Comparison of ENCODE assay signal across 20 cellular contexts in the genomic region with DNA sequence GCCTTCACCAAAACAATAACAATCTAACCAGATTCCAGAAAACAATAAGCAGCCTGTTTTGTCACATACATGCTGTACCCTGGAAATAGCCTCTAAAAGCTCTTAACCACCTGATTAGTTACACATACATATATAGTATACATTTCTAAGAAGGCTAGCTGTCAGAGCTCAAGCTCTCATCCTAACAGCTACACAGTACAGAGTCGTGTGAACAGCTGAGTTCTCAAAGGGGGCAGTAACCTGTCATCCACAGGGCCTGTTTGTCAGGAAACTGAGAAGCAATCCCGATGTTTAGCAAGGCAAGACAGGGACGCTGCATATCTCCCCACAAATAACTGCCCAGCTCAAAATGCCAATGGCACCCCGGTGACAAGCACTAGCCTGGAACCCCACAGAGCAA. TPM values are rescaled to one million over a fixed set of nuclear protein-coding genes. Genes with fewer than 3 reads are reported as not detected.
DNase-seq lines count a peak whose midpoint lies in the region; ATAC-seq, FAIRE-seq and TF ChIP-seq lines count a peak whose summit lies in the region.
"Had no signal": no experiment of that assay in that cellular context is flagged by ENCODE, and none has a peak within 500 bp of the region (broad histone marks: within the 10 kb centered on the region; RNA-seq: fewer than 3 reads in every experiment).

No MANE protein-coding gene starts in this region.

- no peak overlapping the region for H3K27ac ChIP-seq in CD8-positive, alpha-beta memory T cell (ENCODE audit: low read depth, low read length)
- no peak overlapping the region for H3K27ac ChIP-seq in kidney (ENCODE audit: low read depth in 2 of 2, low read length in 2 of 2)
- H3K27ac ChIP-seq: A549, HL-60, uterus, WERI-Rb-1 had no signal

- no peak for DNase-seq in activated CD4-positive, alpha-beta T cell treated with anti-CD3 and anti-CD28 coated beads for 36 hours
- DNase-seq in activated CD4-positive, alpha-beta T cell treated with anti-CD3 and anti-CD28 coated beads for 48 hours: no peak
- no peak for DNase-seq in CD8-positive, alpha-beta memory T cell
- no peak for DNase-seq in activated T-helper 2 cell treated with anti-CD3 and anti-CD28 coated beads, Interferon-gamma antibody, Interleukin-2, Interleukin-4, amounts not matched to agents 10 μg/mL and 5 μg/mL and 100 μg/mL, durations not matched to agents 14 hours and 24 hours and 36 hours (ENCODE audit: low spot score)
- DNase-seq in naive thymus-derived CD8-positive, alpha-beta T cell: no peak
- no peak for DNase-seq in epidermal melanocyte (ENCODE audit: insufficient read length, low spot score)
- no peak for DNase-seq in GM12891 (ENCODE audit: insufficient read length, low spot score)
- DNase-seq in kidney: no peak
- DNase-seq: C1 segment of cervical spinal cord, H7, NCI-H2029, NCI-H774, right cardiac atrium, SW 1271, uterus, WERI-Rb-1 had no signal

- no peaks in the 10 kb centered on the region for H3K9me3 Mint-ChIP-seq in activated CD4-positive, alpha-beta T cell treated with anti-CD3 and anti-CD28 coated beads for 36 hours (ENCODE audit: low read depth)
- H3K9me3 Mint-ChIP-seq in CD8-positive, alpha-beta memory T cell: no peaks in the 10 kb centered on the region
- H3K9me3 Mint-ChIP-seq in activated T-helper 2 cell treated with anti-CD3 and anti-CD28 coated beads, Interferon-gamma antibody, Interleukin-2, Interleukin-4, amounts not matched to agents 10 μg/mL and 5 μg/mL and 100 μg/mL, durations not matched to agents 14 hours and 24 hours and 36 hours: no peaks in the 10 kb centered on the region
- no peaks in the 10 kb centered on the region for H3K9me3 Mint-ChIP-seq in naive thymus-derived CD8-positive, alpha-beta T cell

- no peak for ATAC-seq in activated CD4-positive, alpha-beta T cell treated with anti-CD3 and anti-CD28 coated beads for 36 hours
- no peak for ATAC-seq in naive thymus-derived CD8-positive, alpha-beta T cell
- ATAC-seq: A549, K562, Panc1, right cardiac atrium had no signal

- no peak for TF ChIP-seq CTCF in kidney (IDR thresholded peaks at IDR 0.05; ENCODE audit: borderline replicate concordance, extremely low read depth, insufficient read depth)

- H3K27ac Mint-ChIP-seq in activated CD4-positive, alpha-beta T cell treated with anti-CD3 and anti-CD28 coated beads for 36 hours: peak overlapping the region; percentile 56
- H3K27ac Mint-ChIP-seq in CD8-positive, alpha-beta memory T cell: peak overlapping the region; percentile 30 to 94 (median 82)
- H3K27ac Mint-ChIP-seq in activated T-helper 2 cell treated with anti-CD3 and anti-CD28 coated beads, Interferon-gamma antibody, Interleukin-2, Interleukin-4, amounts not matched to agents 10 μg/mL and 5 μg/mL and 100 μg/mL, durations not matched to agents 14 hours and 24 hours and 36 hours: peak overlapping the region; percentile 68
- H3K27ac Mint-ChIP-seq in naive thymus-derived CD8-positive, alpha-beta T cell: peak overlapping the region in 9 of 10 donors; percentile 18 to 84 (median 60)

- no peaks in the 10 kb centered on the region for H3K36me3 ChIP-seq in CD8-positive, alpha-beta memory T cell (ENCODE audit: insufficient read depth, low read length)
- no peaks in the 10 kb centered on the region for H3K36me3 ChIP-seq in kidney (ENCODE audit: control insufficient read depth in 1 of 2, insufficient read depth in 2 of 2, low read length in 2 of 2)
- H3K36me3 ChIP-seq: uterus had no signal

- FAIRE-seq in GM12891 (lab: Jason Lieb, UNC) (no peak), kidney (lab: Jason Lieb, UNC) (no peak)
- FAIRE-seq: A549, K562 had no signal

- H3K4me1 Mint-ChIP-seq in activated CD4-positive, alpha-beta T cell treated with anti-CD3 and anti-CD28 coated beads for 36 hours: peaks cover 98% of the 10 kb centered on the region
- peaks cover 88 to 100% (median 100%) of the 10 kb centered on the region in 3 donors for H3K4me1 Mint-ChIP-seq in CD8-positive, alpha-beta memory T cell
- H3K4me1 Mint-ChIP-seq in activated T-helper 2 cell treated with anti-CD3 and anti-CD28 coated beads, Interferon-gamma antibody, Interleukin-2, Interleukin-4, amounts not matched to agents 10 μg/mL and 5 μg/mL and 100 μg/mL, durations not matched to agents 14 hours and 24 hours and 36 hours (ENCODE audit: low read depth): peaks cover 78% of the 10 kb centered on the region
- peaks cover 48 to 98% (median 92%) of the 10 kb centered on the region in 4 donors for H3K4me1 Mint-ChIP-seq in naive thymus-derived CD8-positive, alpha-beta T cell

- no peaks in the 10 kb centered on the region for H3K27me3 Mint-ChIP-seq in activated CD4-positive, alpha-beta T cell treated with anti-CD3 and anti-CD28 coated beads for 36 hours
- no peaks in the 10 kb centered on the region for H3K27me3 Mint-ChIP-seq in CD8-positive, alpha-beta memory T cell
- no peaks in the 10 kb centered on the region for H3K27me3 Mint-ChIP-seq in activated T-helper 2 cell treated with anti-CD3 and anti-CD28 coated beads, Interferon-gamma antibody, Interleukin-2, Interleukin-4, amounts not matched to agents 10 μg/mL and 5 μg/mL and 100 μg/mL, durations not matched to agents 14 hours and 24 hours and 36 hours (ENCODE audit: low read depth)
- H3K27me3 Mint-ChIP-seq in naive thymus-derived CD8-positive, alpha-beta T cell: no peaks in the 10 kb centered on the region

- H3K36me3 Mint-ChIP-seq in activated CD4-positive, alpha-beta T cell treated with anti-CD3 and anti-CD28 coated beads for 36 hours (ENCODE audit: low read depth): peaks cover 28% of the 10 kb centered on the region
- H3K36me3 Mint-ChIP-seq in CD8-positive, alpha-beta memory T cell: peaks cover 0 to 36% (median 15%) of the 10 kb centered on the region in 3 donors
- peaks cover 36% of the 10 kb centered on the region for H3K36me3 Mint-ChIP-seq in activated T-helper 2 cell treated with anti-CD3 and anti-CD28 coated beads, Interferon-gamma antibody, Interleukin-2, Interleukin-4, amounts not matched to agents 10 μg/mL and 5 μg/mL and 100 μg/mL, durations not matched to agents 14 hours and 24 hours and 36 hours (ENCODE audit: low read depth)
- H3K36me3 Mint-ChIP-seq in naive thymus-derived CD8-positive, alpha-beta T cell: peaks cover 0 to 40% (median 8%) of the 10 kb centered on the region in 3 donors

- POLR2A ChIA-PET in activated CD4-positive, alpha-beta T cell treated with anti-CD3 and anti-CD28 coated beads for 36 hours (lab: Charles Lee): interaction anchor here (1.0 kb wide), 1 partner anchor 9 kb away, joined by 7 read pairs; no protein-coding TSS in a partner anchor
- POLR2A ChIA-PET in CD8-positive, alpha-beta memory T cell (lab: Charles Lee): no interaction called here
- POLR2A ChIA-PET in naive thymus-derived CD8-positive, alpha-beta T cell (lab: Charles Lee): no interaction called here

- H3K4me1 ChIP-seq in CD8-positive, alpha-beta memory T cell (ENCODE audit: insufficient read depth, low read length): peaks cover 59% of the 10 kb centered on the region
- peaks cover 40% of the 10 kb centered on the region in 2 donors for H3K4me1 ChIP-seq in kidney (ENCODE audit: control insufficient read depth in 1 of 2, insufficient read depth in 1 of 2, low read depth in 1 of 2, low read length in 2 of 2)

- no peak for TF ChIP-seq POLR2A in GM12891 (IDR thresholded peaks at IDR 0.05; ENCODE audit: low read depth, low read length)

- no peak overlapping the region for H3K4me3 Mint-ChIP-seq in activated CD4-positive, alpha-beta T cell treated with anti-CD3 and anti-CD28 coated beads for 36 hours
- peak overlapping the region in 1 of 7 donors; percentile 25 for H3K4me3 Mint-ChIP-seq in CD8-positive, alpha-beta memory T cell
- H3K4me3 Mint-ChIP-seq in activated T-helper 2 cell treated with anti-CD3 and anti-CD28 coated beads, Interferon-gamma antibody, Interleukin-2, Interleukin-4, amounts not matched to agents 10 μg/mL and 5 μg/mL and 100 μg/mL, durations not matched to agents 14 hours and 24 hours and 36 hours (ENCODE audit: low read depth): no peak overlapping the region
- H3K4me3 Mint-ChIP-seq in naive thymus-derived CD8-positive, alpha-beta T cell: peak overlapping the region in 1 of 10 donors; percentile 37

- H3K9me3 ChIP-seq in CD8-positive, alpha-beta memory T cell (ENCODE audit: low read length): no peaks in the 10 kb centered on the region
- no peaks in the 10 kb centered on the region for H3K9me3 ChIP-seq in kidney (ENCODE audit: control insufficient read depth in 1 of 2, low read length in 2 of 2)
- H3K9me3 ChIP-seq: A549, uterus had no signal

- CTCF ChIA-PET in activated CD4-positive, alpha-beta T cell treated with anti-CD3 and anti-CD28 coated beads for 36 hours (lab: Charles Lee): interaction anchor here (0.8 to 2.2 kb wide), 8 partner anchors 8 to 133 kb away, joined by 3 to 10 read pairs (median 4); no protein-coding TSS in a partner anchor
- CTCF ChIA-PET in CD8-positive, alpha-beta memory T cell (lab: Charles Lee): interaction anchor here (0.6 to 1.6 kb wide), 7 partner anchors 10 to 133 kb away, joined by 3 to 4 read pairs (median 3); no protein-coding TSS in a partner anchor

- intact Hi-C loops in activated CD4-positive, alpha-beta T cell treated with anti-CD3 and anti-CD28 coated beads for 36 hours (cut with DNase I, micrococcal nuclease): loop anchor here in 1 of 2 experiments (10.0 kb wide), 1 partner anchor 705 kb away; no protein-coding TSS in a partner anchor
- intact Hi-C loops in activated T-helper 2 cell treated with anti-CD3 and anti-CD28 coated beads, Interferon-gamma antibody, Interleukin-2, Interleukin-4, amounts not matched to agents 10 μg/mL and 5 μg/mL and 100 μg/mL, durations not matched to agents 14 hours and 24 hours and 36 hours (cut with micrococcal nuclease): no loop called here
- intact Hi-C loops in kidney (cut with DNase I): no loop called here

- no peak overlapping the region for H3K4me3 ChIP-seq in CD8-positive, alpha-beta memory T cell (ENCODE audit: low read length)
- no peak overlapping the region for H3K4me3 ChIP-seq in kidney (ENCODE audit: low read length in 2 of 2)
- H3K4me3 ChIP-seq: A549, K562, uterus had no signal

- no peaks in the 10 kb centered on the region for H3K27me3 ChIP-seq in CD8-positive, alpha-beta memory T cell (ENCODE audit: insufficient read depth, low read length, poor library complexity, severe bottlenecking)
- H3K27me3 ChIP-seq: uterus had no signal

- peak overlapping the region in 1 of 2 donors; percentile 7 for H3K9ac ChIP-seq in kidney (ENCODE audit: low read length in 2 of 2)

TF ChIP-seq in GM12891, 5 proteins besides CTCF, POLR2A, EP300 and RAD21 (continues in another document):
- TF ChIP-seq POLR2AphosphoS5 (IDR thresholded peaks at IDR 0.05; ENCODE audit: low read depth, low read length): no peak

RNA-seq across cellular contexts. Expression of gene STK24, which starts 56.9 kb away (rescaled TPM):
- total RNA-seq in activated CD4-positive, alpha-beta T cell treated with anti-CD3 and anti-CD28 coated beads for 36 hours: 100 to 1,000 TPM; 146 to 173 TPM
- total RNA-seq in CD8-positive, alpha-beta memory T cell: 100 to 1,000 TPM; 149 to 150 TPM
- 63.6 TPM for polyA plus RNA-seq in CD8-positive, alpha-beta memory T cell
- total RNA-seq in activated T-helper 2 cell treated with anti-CD3 and anti-CD28 coated beads, Interferon-gamma antibody, Interleukin-2, Interleukin-4, amounts not matched to agents 10 μg/mL and 5 μg/mL and 100 μg/mL, durations not matched to agents 14 hours and 24 hours and 36 hours: 119 and 127 TPM in 2 replicates
- total RNA-seq in naive thymus-derived CD8-positive, alpha-beta T cell: 100 to 1,000 TPM; 110 to 121 TPM
- polyA plus RNA-seq in naive thymus-derived CD8-positive, alpha-beta T cell: 10 to 100 TPM; 22.7 to 66.6 (median 37.3) TPM
- 72.0 TPM for polyA plus RNA-seq in GM12891 (2012; ENCODE audit: low read depth, missing spikeins)
- total RNA-seq in kidney: 122 TPM
- 56.7 TPM for polyA plus RNA-seq in kidney (ENCODE audit: insufficient read depth, low read depth, low replicate concordance)
